23 cellular contexts compared by ENCODE assay signal in genomic region chr17:16425698-16426659, GRCh38. TPM values are rescaled to one million over a fixed set of nuclear protein-coding genes. Genes with fewer than 3 reads are reported as not detected.
DNase-seq lines count a peak whose midpoint lies in the region; ATAC-seq, FAIRE-seq and TF ChIP-seq lines count a peak whose summit lies in the region.
"Had no signal": no experiment of that assay in that cellular context is flagged by ENCODE, and none has a peak within 500 bp of the region (broad histone marks: within the 10 kb centered on the region; RNA-seq: fewer than 3 reads in every experiment).

No MANE protein-coding gene starts in this region.

- no peak for FAIRE-seq in pancreas (lab: Jason Lieb, UNC)
- FAIRE-seq: endothelial cell of umbilical vein, keratinocyte, small intestine had no signal

- intact Hi-C loops in pancreas (cut with DNase I), result no loop called here

- H3K4me1 Mint-ChIP-seq in activated naive CD8-positive, alpha-beta T cell treated with anti-CD3 and anti-CD28 coated beads, Interleukin-2, amount 50 U/mL, for 24 hours, result peaks cover under 1% of the 10 kb centered on the region
- H3K4me1 Mint-ChIP-seq in activated naive CD8-positive, alpha-beta T cell treated with anti-CD3 and anti-CD28 coated beads for 36 hours, result no peaks in the 10 kb centered on the region

- no peak for ATAC-seq in activated naive CD8-positive, alpha-beta T cell treated with anti-CD3 and anti-CD28 coated beads, Interleukin-2, amount 50 U/mL, for 24 hours
- ATAC-seq in pancreas (peak; percentile 86 to 93 (median 92)), HG02623 (IDR thresholded peaks at IDR 0.05; ENCODE audit: unreplicated experiment) (no peak), HG03565 (IDR thresholded peaks at IDR 0.05; ENCODE audit: unreplicated experiment) (no peak)
- ATAC-seq: activated T-cell treated with anti-CD3 and anti-CD28 coated beads, Interleukin-2, amount 50 U/mL, for 72 hours; psoas muscle had no signal

- H3K27me3 Mint-ChIP-seq in activated naive CD8-positive, alpha-beta T cell treated with anti-CD3 and anti-CD28 coated beads, Interleukin-2, amount 50 U/mL, for 24 hours, result no peaks in the 10 kb centered on the region
- H3K27me3 Mint-ChIP-seq in activated naive CD8-positive, alpha-beta T cell treated with anti-CD3 and anti-CD28 coated beads for 36 hours, result no peaks in the 10 kb centered on the region
- H3K27me3 Mint-ChIP-seq: dendritic cell treated with granulocyte-macrophage colony-stimulating factor and Interleukin-4, amounts not matched to agents 40 ng/mL and 50 ng/mL, for 4 days had no signal

- WGBS in pancreas, 2 donors, result 34 to 44% methylated on average over 20 of the region's 20 CpGs

- peaks cover 0 to 11% (median 8%) of the 10 kb centered on the region in 3 donors for H3K4me1 ChIP-seq in pancreas
- H3K4me1 ChIP-seq: psoas muscle had no signal

- peak overlapping the region in 3 of 4 donors; percentile 63 to 75 (median 67) for H3K27ac ChIP-seq in pancreas
- H3K27ac ChIP-seq: psoas muscle had no signal

- no peaks in the 10 kb centered on the region for H3K9me3 ChIP-seq in pancreas
- H3K9me3 ChIP-seq: psoas muscle had no signal

- H3K4me3 Mint-ChIP-seq in activated naive CD8-positive, alpha-beta T cell treated with anti-CD3 and anti-CD28 coated beads, Interleukin-2, amount 50 U/mL, for 24 hours, result no peak overlapping the region
- no peak overlapping the region for H3K4me3 Mint-ChIP-seq in activated naive CD8-positive, alpha-beta T cell treated with anti-CD3 and anti-CD28 coated beads for 36 hours
- H3K4me3 Mint-ChIP-seq: activated T-cell treated with anti-CD3 and anti-CD28 coated beads, Interleukin-2, amount 50 U/mL, for 72 hours; dendritic cell treated with granulocyte-macrophage colony-stimulating factor and Interleukin-4, amounts not matched to agents 40 ng/mL and 50 ng/mL, for 4 days; nephron; T-helper 2 cell treated with Interferon-gamma antibody and Interleukin-4, amounts not matched to agents 5 μg/mL and 100 μg/mL, for 36 hours had no signal

- H3K9me3 Mint-ChIP-seq in activated naive CD8-positive, alpha-beta T cell treated with anti-CD3 and anti-CD28 coated beads, Interleukin-2, amount 50 U/mL, for 24 hours, result no peaks in the 10 kb centered on the region
- no peaks in the 10 kb centered on the region for H3K9me3 Mint-ChIP-seq in activated naive CD8-positive, alpha-beta T cell treated with anti-CD3 and anti-CD28 coated beads for 36 hours
- H3K9me3 Mint-ChIP-seq: activated T-cell treated with anti-CD3 and anti-CD28 coated beads, Interleukin-2, amount 50 U/mL, for 72 hours; dendritic cell treated with granulocyte-macrophage colony-stimulating factor and Interleukin-4, amounts not matched to agents 40 ng/mL and 50 ng/mL, for 4 days; nephron; T-helper 2 cell treated with Interferon-gamma antibody and Interleukin-4, amounts not matched to agents 5 μg/mL and 100 μg/mL, for 36 hours had no signal

- no peak for DNase-seq in activated naive CD8-positive, alpha-beta T cell treated with anti-CD3 and anti-CD28 coated beads, Interleukin-2, amount 50 U/mL, for 24 hours
- no peak for DNase-seq in activated naive CD8-positive, alpha-beta T cell treated with anti-CD3 and anti-CD28 coated beads for 36 hours
- DNase-seq in NCI-H510A treated with DMSO at 0.1 percent for 48 hours (lab: John Stamatoyannopoulos, UW) (peak; percentile 45), fibroblast of villous mesenchyme (ENCODE audit: low read depth) (peak; percentile 40), pancreas (peak; percentile 77 to 93 (median 88))
- DNase-seq in activated CD4-positive, alpha-beta T cell treated with anti-CD3 and anti-CD28 coated beads, Interleukin-2, amount 50 U/mL, for 48 hours, result no peak
- DNase-seq: activated T-cell treated with anti-CD3 and anti-CD28 coated beads, Interleukin-2, amount 50 U/mL, for 72 hours; AML-193; COR-L47; hippocampal formation; mesenchymal stem cell; NCI-H187; OCI-M1; psoas muscle; small intestine; stimulated activated CD4-positive, alpha-beta T cell treated with anti-CD3 and anti-CD28 coated beads, Interleukin-2, amount 100 ng/mL, for 48 hours had no signal

- TF ChIP-seq CTCF in fibroblast of villous mesenchyme (IDR thresholded peaks at IDR 0.05; ENCODE audit: insufficient read depth, low read depth, low read length) (no peak), pancreas (IDR thresholded peaks at IDR 0.05) (no peak)

- peaks cover 13% of the 10 kb centered on the region for H3K36me3 Mint-ChIP-seq in activated naive CD8-positive, alpha-beta T cell treated with anti-CD3 and anti-CD28 coated beads, Interleukin-2, amount 50 U/mL, for 24 hours (ENCODE audit: low read depth)
- H3K36me3 Mint-ChIP-seq in activated naive CD8-positive, alpha-beta T cell treated with anti-CD3 and anti-CD28 coated beads for 36 hours, result peaks cover 2% of the 10 kb centered on the region

- no peaks in the 10 kb centered on the region for H3K36me3 ChIP-seq in pancreas

- H3K27me3 ChIP-seq in pancreas, result no peaks in the 10 kb centered on the region

- peak overlapping the region; percentile 31 for H3K27ac Mint-ChIP-seq in activated naive CD8-positive, alpha-beta T cell treated with anti-CD3 and anti-CD28 coated beads, Interleukin-2, amount 50 U/mL, for 24 hours
- no peak overlapping the region for H3K27ac Mint-ChIP-seq in activated naive CD8-positive, alpha-beta T cell treated with anti-CD3 and anti-CD28 coated beads for 36 hours
- H3K27ac Mint-ChIP-seq: activated T-cell treated with anti-CD3 and anti-CD28 coated beads, Interleukin-2, amount 50 U/mL, for 72 hours; dendritic cell treated with granulocyte-macrophage colony-stimulating factor and Interleukin-4, amounts not matched to agents 40 ng/mL and 50 ng/mL, for 4 days; nephron; T-helper 2 cell treated with Interferon-gamma antibody and Interleukin-4, amounts not matched to agents 5 μg/mL and 100 μg/mL, for 36 hours had no signal

- no peak overlapping the region for H3K4me3 ChIP-seq in fibroblast of villous mesenchyme (ENCODE audit: low read depth, low read length)
- H3K4me3 ChIP-seq in pancreas, result no peak overlapping the region
- H3K4me3 ChIP-seq: psoas muscle had no signal

RNA-seq across cellular contexts. Expression of gene TRPV2, which starts 10.6 kb away (rescaled TPM):
- 10 to 100 TPM; 34.4 to 40.2 TPM for total RNA-seq in activated naive CD8-positive, alpha-beta T cell treated with anti-CD3 and anti-CD28 coated beads for 36 hours
- 53.5 and 106 TPM in 2 replicates for total RNA-seq in fibroblast of villous mesenchyme
- total RNA-seq in pancreas, result 10 to 100 TPM in 2 of 6 donors, 1 to 10 TPM in 4; 2.8 to 14.7 (median 6.0) TPM
- polyA plus RNA-seq in pancreas, result 10 to 100 TPM in 1 of 2 donors, 1 to 10 TPM in 1; 7.8 to 10.8 TPM

RNA-seq across cellular contexts. Expression of gene UBB, which starts 45.1 kb away (rescaled TPM):
- 1,000 to 10,000 TPM; 1,498 to 1,547 TPM for total RNA-seq in activated naive CD8-positive, alpha-beta T cell treated with anti-CD3 and anti-CD28 coated beads for 36 hours
- total RNA-seq in fibroblast of villous mesenchyme (1,346 and 1,383 TPM in 2 replicates), pancreas (100 to 1,000 TPM; 479 to 972 (median 684) TPM)
- 100 to 1,000 TPM; 321 to 937 TPM for polyA plus RNA-seq in pancreas

Comparison
In these comparisons a context has a peak if more than half of its experiments do, and no peak if none do; other contexts are left out.
1. ATAC-seq: peak in pancreas (4 of 4); none in activated naive CD8-positive, alpha-beta T cell treated with anti-CD3 and anti-CD28 coated beads, Interleukin-2, amount 50 U/mL, for 24 hours (single experiment), HG02623 (single experiment) and HG03565 (single experiment).
2. DNase-seq: peak in NCI-H510A treated with DMSO at 0.1 percent for 48 hours (single experiment), fibroblast of villous mesenchyme (single experiment) and pancreas (6 of 6); none in activated naive CD8-positive, alpha-beta T cell treated with anti-CD3 and anti-CD28 coated beads, Interleukin-2, amount 50 U/mL, for 24 hours (single experiment), activated naive CD8-positive, alpha-beta T cell treated with anti-CD3 and anti-CD28 coated beads for 36 hours (single experiment) and activated CD4-positive, alpha-beta T cell treated with anti-CD3 and anti-CD28 coated beads, Interleukin-2, amount 50 U/mL, for 48 hours (0 of 2).